Comparison of ENCODE assay signal across 5 cellular contexts in the genomic region with DNA sequence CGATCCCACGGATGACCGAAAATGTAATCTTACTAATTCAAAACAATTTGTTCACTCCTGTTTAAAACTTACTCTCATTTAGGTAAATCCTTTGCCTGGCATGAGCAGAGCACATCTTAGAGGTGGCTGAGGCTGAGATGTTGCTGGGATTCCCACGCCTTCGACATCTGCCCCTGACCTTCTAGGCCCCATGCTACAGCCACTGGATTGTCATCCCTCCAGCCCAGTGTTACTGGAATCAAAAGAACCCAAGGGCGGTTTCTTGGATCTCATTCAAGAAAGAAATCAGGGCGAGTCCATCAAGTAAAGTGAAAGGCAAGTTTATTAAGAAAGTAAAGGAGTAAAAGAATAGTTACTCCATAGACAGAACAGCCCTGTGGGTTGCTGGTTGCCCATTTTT.
"Had no signal": no experiment of that assay in that cellular context is flagged by ENCODE, and none has a peak within 500 bp of the region (broad histone marks: within the 10 kb centered on the region; RNA-seq: fewer than 3 reads in every experiment).

No MANE protein-coding gene starts in this region.

- H3K4me3 ChIP-seq: GM23338, K562 had no signal

- DNase-seq: H9, HCEC 1CT, IMR-90 had no signal

- ATAC-seq: GM23338, K562 had no signal
